9 cellular contexts compared by ENCODE assay signal in genomic region chr21:37565530-37566223, GRCh38.
DNase-seq lines count a peak whose midpoint lies in the region; ATAC-seq, FAIRE-seq and TF ChIP-seq lines count a peak whose summit lies in the region.
"Had no signal": no experiment of that assay in that cellular context is flagged by ENCODE, and none has a peak within 500 bp of the region (broad histone marks: within the 10 kb centered on the region; RNA-seq: fewer than 3 reads in every experiment).

No MANE protein-coding gene starts in this region.

- CTCF ChIA-PET in activated CD4-positive, alpha-beta T cell treated with anti-CD3 and anti-CD28 coated beads for 36 hours (lab: Charles Lee) = no interaction called here
- CTCF ChIA-PET in GM12878 (lab: Yijun Ruan, JAX) = interaction anchor here (1.0 to 2.7 kb wide), 3 partner anchors 13 to 102 kb away, joined by 5 to 46 read pairs (median 10); no protein-coding TSS in a partner anchor

- peak overlapping the region; percentile 81 for H3K4me3 ChIP-seq in Loucy (ENCODE audit: low read length, poor library complexity, severe bottlenecking)
- no peak overlapping the region for H3K4me3 ChIP-seq in GM12878
- peak overlapping the region; percentile 87 for H3K4me3 ChIP-seq in psoas muscle

- no peak for ATAC-seq in activated CD4-positive, alpha-beta T cell treated with anti-CD3 and anti-CD28 coated beads for 36 hours
- ATAC-seq in GM12878 (no peak), psoas muscle (no peak), HG03378 (IDR thresholded peaks at IDR 0.05; ENCODE audit: unreplicated experiment) (no peak), GM21423 (IDR thresholded peaks at IDR 0.05; ENCODE audit: unreplicated experiment) (no peak)

- H3K27me3 Mint-ChIP-seq in activated CD4-positive, alpha-beta T cell treated with anti-CD3 and anti-CD28 coated beads for 36 hours = no peaks in the 10 kb centered on the region

- no TSS peak for BruUV-seq in GM12878 (replicated peaks; lab: Mats Ljungman, UMichigan)

- H3K27me3 ChIP-seq in Loucy (ENCODE audit: insufficient read depth, low read length, poor library complexity, severe bottlenecking) (no peaks in the 10 kb centered on the region), GM12878 (replicated peaks in 1 of 2; ENCODE audit: control insufficient read depth in 2 of 2, insufficient read depth in 2 of 2, low read length in 1 of 2) (no peaks in the 10 kb centered on the region), psoas muscle (ENCODE audit: insufficient read depth in 3 of 3, low read length in 2 of 3) (no peaks in the 10 kb centered on the region)

- H3K27ac Mint-ChIP-seq in activated CD4-positive, alpha-beta T cell treated with anti-CD3 and anti-CD28 coated beads for 36 hours = peak overlapping the region; percentile 100

- H3K36me3 ChIP-seq in Loucy (ENCODE audit: insufficient read depth, low read length) (no peaks in the 10 kb centered on the region), GM12878 (ENCODE audit: control insufficient read depth in 2 of 2, insufficient read depth in 2 of 2, low read length in 1 of 2) (no peaks in the 10 kb centered on the region), psoas muscle (ENCODE audit: insufficient read depth in 1 of 2, low read depth in 1 of 2) (no peaks in the 10 kb centered on the region)

- no peak for TF ChIP-seq EP300 in GM12878 (IDR thresholded peaks at IDR 0.05; ENCODE audit: borderline replicate concordance in 1 of 2, control insufficient read depth in 1 of 2, low read depth in 2 of 2, low read length in 2 of 2)

- H3K27ac ChIP-seq in GM12878 (ENCODE audit: control insufficient read depth, insufficient read depth) = no peak overlapping the region
- peak overlapping the region; percentile 97 for H3K27ac ChIP-seq in psoas muscle

- H3F3A ChIP-seq in Loucy (ENCODE audit: low read depth) = no peaks in the 10 kb centered on the region

- POLR2A ChIA-PET in activated CD4-positive, alpha-beta T cell treated with anti-CD3 and anti-CD28 coated beads for 36 hours (lab: Charles Lee) = interaction anchor here (0.7 kb wide), 1 partner anchor 339 kb away, joined by 4 read pairs; no protein-coding TSS in a partner anchor
- POLR2A ChIA-PET in GM12878 (lab: Charles Lee) = interaction anchor here (0.6 to 2.5 kb wide), 2 partner anchors 61 to 169 kb away, joined by 3 to 9 read pairs; no protein-coding TSS in a partner anchor

- TF ChIP-seq RAD21 in GM12878 (IDR thresholded peaks at IDR 0.05; ENCODE audit: insufficient read depth, low read depth, low read length) = no peak

- intact Hi-C loops in activated CD4-positive, alpha-beta T cell treated with anti-CD3 and anti-CD28 coated beads for 36 hours (cut with DNase I, micrococcal nuclease) = loop anchor here (2.0 to 10.0 kb wide), 5 partner anchors 17 to 1617 kb away; partner anchors contain the start of genes ETS2 (in 1 of the 2) and PSMG1 (in 1 of the 2)
- intact Hi-C loops in GM12878 (cut with micrococcal nuclease; ENCODE audit: unreplicated experiment) = no loop called here
- intact Hi-C loops in psoas muscle (cut with DNase I) = no loop called here

- 67% methylated on average over 14 of the region's 14 CpGs for WGBS in GM12878 (ENCODE audit: insufficient coverage, insufficient replicate concordance, low lambda C conversion rate, missing lambda C conversion rate)
- WGBS in psoas muscle, 3 donors = 73 to 79% (median 77%) methylated on average over 14 of the region's 14 CpGs

- H3K9ac ChIP-seq in Loucy (ENCODE audit: low read depth, low read length, poor library complexity, severe bottlenecking) (peak overlapping the region; percentile 41), GM12878 (ENCODE audit: control insufficient read depth, insufficient read depth, low read length) (no peak overlapping the region)

- no peak overlapping the region for H3K4me3 Mint-ChIP-seq in activated CD4-positive, alpha-beta T cell treated with anti-CD3 and anti-CD28 coated beads for 36 hours

- H3K9me3 ChIP-seq in Loucy (ENCODE audit: insufficient read depth, low read depth, low read length) (no peaks in the 10 kb centered on the region), GM12878 (replicated peaks; ENCODE audit: control insufficient read depth, insufficient read depth, low read length) (no peaks in the 10 kb centered on the region; the same call in 2 of the 3 replicates), psoas muscle (no peaks in the 10 kb centered on the region)

- no peaks in the 10 kb centered on the region for H4K20me1 ChIP-seq in Loucy (ENCODE audit: insufficient read depth, low read length, poor library complexity, severe bottlenecking)
- no peaks in the 10 kb centered on the region for H4K20me1 ChIP-seq in GM12878 (ENCODE audit: control insufficient read depth, insufficient read depth)

- FAIRE-seq in GM12878 (lab: Jason Lieb, UNC) = no peak
- FAIRE-seq: TTC549 had no signal

- H3K9me2 ChIP-seq in Loucy (replicated peaks; ENCODE audit: low read depth, low read length) = no peaks in the 10 kb centered on the region

- TF ChIP-seq POLR2A in GM12878 (IDR thresholded peaks at IDR 0.05; ENCODE audit: low read depth, low read length) = no peak

- H3K4me2 ChIP-seq in Loucy (ENCODE audit: low read depth, low read length, poor library complexity, severe bottlenecking) = peak overlapping the region; percentile 89
- 0 out of 2 replicates have a peak overlapping the region, but pooled peaks have one; percentile 38 for H3K4me2 ChIP-seq in GM12878 (ENCODE audit: control insufficient read depth, insufficient read depth)

- H3K79me2 ChIP-seq in Loucy (ENCODE audit: insufficient read depth, low read length) = peaks cover 6% of the 10 kb centered on the region; the same call in 1 of the 2 replicates
- peaks cover 6% of the 10 kb centered on the region; the same call in 1 of the 2 replicates for H3K79me2 ChIP-seq in GM12878 (ENCODE audit: control insufficient read depth, insufficient read depth, low read length)

- DNase-seq in activated CD4-positive, alpha-beta T cell treated with anti-CD3 and anti-CD28 coated beads for 36 hours = no peak
- DNase-seq in activated CD4-positive, alpha-beta T cell treated with anti-CD3 and anti-CD28 coated beads, Interleukin-2, amount 50 U/mL, for 48 hours = no peak
- DNase-seq in GM12878 (ENCODE audit: low read depth, low spot score) = no peak
- no peak for DNase-seq in psoas muscle
- no peak for DNase-seq in GM20000 (ENCODE audit: low spot score)

- SMC1A ChIA-PET in GM12878 (lab: Charles Lee; ENCODE audit: uncharacterized antibody, unreplicated experiment) = interaction anchor here (0.6 to 2.2 kb wide), 2 partner anchors 12 to 40 kb away, joined by 3 to 7 read pairs; no protein-coding TSS in a partner anchor

- H3K9me3 Mint-ChIP-seq in activated CD4-positive, alpha-beta T cell treated with anti-CD3 and anti-CD28 coated beads for 36 hours (ENCODE audit: low read depth) = no peaks in the 10 kb centered on the region

- no peak; the same call in 1 of the 2 replicates for TF ChIP-seq CTCF in Loucy (conservative IDR thresholded peaks at IDR 0.05; ENCODE audit: low read length)
- no peak for TF ChIP-seq CTCF in GM12878 (IDR thresholded peaks at IDR 0.05 in 2 of 3, conservative IDR thresholded peaks at IDR 0.05 in 1 of 3; ENCODE audit: control insufficient read depth in 2 of 3, extremely low read depth in 1 of 3, insufficient read depth in 1 of 3, low read depth in 3 of 3, low read length in 3 of 3)
- TF ChIP-seq CTCF in psoas muscle (IDR thresholded peaks at IDR 0.05) = no peak
- TF ChIP-seq CTCF in GM20000 (IDR thresholded peaks at IDR 0.05; ENCODE audit: extremely low read depth, missing control alignments) = no peak

- H3K36me3 Mint-ChIP-seq in activated CD4-positive, alpha-beta T cell treated with anti-CD3 and anti-CD28 coated beads for 36 hours (ENCODE audit: low read depth) = no peaks in the 10 kb centered on the region

- RAD21 ChIA-PET in GM12878 (lab: Charles Lee; ENCODE audit: unreplicated experiment) = no interaction called here

- H3K4me1 ChIP-seq in Loucy (ENCODE audit: insufficient read depth, low read length, poor library complexity, severe bottlenecking) = peaks cover 20% of the 10 kb centered on the region
- H3K4me1 ChIP-seq in GM12878 (ENCODE audit: control insufficient read depth, insufficient read depth, low read length) = peaks cover 17% of the 10 kb centered on the region
- H3K4me1 ChIP-seq in psoas muscle = peaks cover 30% of the 10 kb centered on the region

- peak overlapping the region; percentile 89 for H2AFZ ChIP-seq in Loucy (ENCODE audit: low read length)
- H2AFZ ChIP-seq in GM12878 (ENCODE audit: control insufficient read depth, low read depth, low read length) = no peak overlapping the region

- in situ Hi-C loops in GM12878 (cut with MboI) = no loop called here

- peaks cover 23% of the 10 kb centered on the region for H3K4me1 Mint-ChIP-seq in activated CD4-positive, alpha-beta T cell treated with anti-CD3 and anti-CD28 coated beads for 36 hours

TF ChIP-seq in GM12878, 131 proteins besides CTCF, POLR2A, EP300 and RAD21 (continues in another document):
- TF ChIP-seq BRCA1 (IDR thresholded peaks at IDR 0.05; ENCODE audit: low read depth, low read length) (no peak), HDAC6 (IDR thresholded peaks at IDR 0.05; ENCODE audit: unreplicated experiment) (no peak), PAX8 (IDR thresholded peaks at IDR 0.05) (no peak), SMC3 (IDR thresholded peaks at IDR 0.05; ENCODE audit: borderline replicate concordance, low read length) (no peak), FOXM1 (IDR thresholded peaks at IDR 0.05; ENCODE audit: low read depth, low read length) (no peak), BMI1 (IDR thresholded peaks at IDR 0.05; ENCODE audit: borderline replicate concordance) (no peak), BHLHE40 (IDR thresholded peaks at IDR 0.05; ENCODE audit: borderline replicate concordance in 1 of 2, low read depth in 2 of 2, low read length in 1 of 2) (no peak), IKZF1 (conservative IDR thresholded peaks at IDR 0.05) (no peak), ZZZ3 (IDR thresholded peaks at IDR 0.05; ENCODE audit: control insufficient read depth, insufficient read length, low read depth) (no peak), HSF1 (IDR thresholded peaks at IDR 0.05; ENCODE audit: low read depth, low read length) (no peak), CEBPB (IDR thresholded peaks at IDR 0.05; ENCODE audit: borderline replicate concordance in 1 of 2, low read depth in 2 of 2, low read length in 2 of 2) (no peak)

Comparison
In these comparisons a context has a peak if more than half of its experiments do, and no peak if none do; other contexts are left out.
1. intact Hi-C loops: an anchor here in activated CD4-positive, alpha-beta T cell treated with anti-CD3 and anti-CD28 coated beads for 36 hours (2.0 to 10.0 kb wide); none called in GM12878 and psoas muscle.